ENCODE assay signal across 10 cellular contexts in the genomic region with DNA sequence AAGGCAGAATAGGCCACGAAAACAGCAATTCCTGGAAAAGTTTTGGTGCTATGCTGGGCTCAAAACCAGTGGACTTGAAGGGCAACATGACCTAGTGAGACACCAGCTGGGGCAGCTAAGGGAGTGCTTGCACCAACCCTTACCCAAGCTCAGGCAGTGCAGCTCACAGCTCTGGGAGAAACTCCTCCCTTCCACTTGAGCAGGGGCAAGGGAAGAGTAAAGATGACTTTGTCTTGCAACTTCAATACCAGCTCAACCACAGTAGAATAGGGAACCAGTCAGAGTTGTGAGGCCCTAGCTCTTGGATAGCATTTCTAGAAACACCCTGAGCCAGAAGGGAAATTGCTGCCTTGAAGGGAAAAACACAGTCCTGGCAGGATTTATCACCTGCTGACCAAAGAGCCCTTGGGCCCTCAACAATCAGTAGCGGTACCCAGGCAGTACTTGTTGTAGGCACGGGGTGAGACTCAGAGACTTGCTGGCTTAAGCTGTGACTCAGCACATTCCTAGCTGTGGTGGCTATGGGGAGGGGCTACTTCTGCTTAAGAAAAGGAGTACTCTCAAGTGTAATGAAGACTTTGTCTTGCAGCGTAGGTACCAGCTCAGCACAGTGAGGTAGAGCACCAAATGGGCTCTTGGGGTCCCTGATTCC. TPM values are rescaled to one million over a fixed set of nuclear protein-coding genes. Genes with fewer than 3 reads are reported as not detected.
DNase-seq lines count a peak whose midpoint lies in the region; ATAC-seq and TF ChIP-seq lines count a peak whose summit lies in the region.
"Had no signal": no experiment of that assay in that cellular context is flagged by ENCODE, and none has a peak within 500 bp of the region (broad histone marks: within the 10 kb centered on the region; RNA-seq: fewer than 3 reads in every experiment).

No MANE protein-coding gene starts in this region.

- H3K27me3 ChIP-seq in brain microvascular endothelial cell (replicated peaks) = no peaks in the 10 kb centered on the region
- H3K27me3 ChIP-seq in right lobe of liver = no peaks in the 10 kb centered on the region
- H3K27me3 ChIP-seq: gastrocnemius medialis, SJCRH30 had no signal

- no peaks in the 10 kb centered on the region for H3K9me3 ChIP-seq in right lobe of liver
- H3K9me3 ChIP-seq: gastrocnemius medialis, SJCRH30 had no signal

- TF ChIP-seq POLR2A in right lobe of liver (IDR thresholded peaks at IDR 0.05) = no peak

- ATAC-seq in right lobe of liver (peak; percentile 31 to 74 (median 60)), GM18870 (IDR thresholded peaks at IDR 0.05; ENCODE audit: unreplicated experiment) (no peak), GM19397 (IDR thresholded peaks at IDR 0.05; ENCODE audit: unreplicated experiment) (no peak)
- ATAC-seq: gastrocnemius medialis had no signal

- H3K4me3 ChIP-seq in brain microvascular endothelial cell (ENCODE audit: low read depth, low read length) (no peak overlapping the region), right lobe of liver (no peak overlapping the region)
- H3K4me3 ChIP-seq: gastrocnemius medialis, SJCRH30 had no signal

- no peak for TF ChIP-seq EP300 in Ishikawa (IDR thresholded peaks at IDR 0.05; ENCODE audit: borderline replicate concordance)

- in situ Hi-C loops in brain microvascular endothelial cell (cut with HindIII; ENCODE audit: low pct_ligation_motif_present, low sequenced_read_pairs) = no loop called here

- DNase-seq in brain microvascular endothelial cell (peak; percentile 61), right lobe of liver (no peak), NCI-H1417 treated with DMSO at 0.1 percent for 48 hours (lab: John Stamatoyannopoulos, UW) (no peak)
- no peak for DNase-seq in activated T-cell treated with anti-CD3 and anti-CD28 coated beads, Interleukin-2, amount 50 U/mL, for 1 hour

- no peaks in the 10 kb centered on the region for H3K4me1 ChIP-seq in right lobe of liver
- H3K4me1 ChIP-seq: gastrocnemius medialis, SJCRH30 had no signal

- WGBS in right lobe of liver (ENCODE audit: insufficient coverage, low coverage, low lambda C conversion rate, missing lambda C conversion rate) = 35% methylated on average over 3 of the region's 4 CpGs

- TF ChIP-seq RAD21 in Ishikawa (IDR thresholded peaks at IDR 0.05; ENCODE audit: low read depth) = no peak

- TF ChIP-seq CTCF in C4-2B (conservative IDR thresholded peaks at IDR 0.05) (no peak), brain microvascular endothelial cell (IDR thresholded peaks at IDR 0.05; ENCODE audit: low read depth, low read length, missing control alignments) (no peak), right lobe of liver (IDR thresholded peaks at IDR 0.05) (no peak)

- intact Hi-C loops in right lobe of liver (cut with DNase I) = no loop called here

- H3K36me3 ChIP-seq in brain microvascular endothelial cell (replicated peaks) (no peaks in the 10 kb centered on the region), right lobe of liver (no peaks in the 10 kb centered on the region)
- H3K36me3 ChIP-seq: gastrocnemius medialis, SJCRH30 had no signal

- H3K27ac ChIP-seq in C4-2B = peak overlapping the region; percentile 26; the same call in 1 of the 2 replicates
- H3K27ac ChIP-seq in brain microvascular endothelial cell = no peak overlapping the region
- no peak overlapping the region for H3K27ac ChIP-seq in right lobe of liver
- H3K27ac ChIP-seq: gastrocnemius medialis, SJCRH30 had no signal

TF ChIP-seq in Ishikawa, 13 proteins besides CTCF, POLR2A, EP300 and RAD21:
- no peak for TF ChIP-seq ZBTB7A (IDR thresholded peaks at IDR 0.05; ENCODE audit: low read depth)
- TF ChIP-seq, protein P1, sequence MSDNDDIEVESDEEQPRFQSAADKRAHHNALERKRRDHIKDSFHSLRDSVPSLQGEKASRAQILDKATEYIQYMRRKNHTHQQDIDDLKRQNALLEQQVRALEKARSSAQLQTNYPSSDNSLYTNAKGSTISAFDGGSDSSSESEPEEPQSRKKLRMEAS (IDR thresholded peaks at IDR 0.05) = peak; percentile 46
- no peak for TF ChIP-seq FOXM1 (IDR thresholded peaks at IDR 0.05; ENCODE audit: borderline replicate concordance, low read depth)
- peak; percentile 86 for TF ChIP-seq TEAD4 (IDR thresholded peaks at IDR 0.05)
- TF ChIP-seq CREB1 (IDR thresholded peaks at IDR 0.05; ENCODE audit: low read depth) = no peak

RNA-seq across cellular contexts. Expression of gene ABCG2, which starts 19.7 kb away (rescaled TPM):
- total RNA-seq in right lobe of liver = 10 to 100 TPM in 2 of 6 experiments, 1 to 10 TPM in 4; 6.4 to 11.4 (median 8.1) TPM

Comparison
In these comparisons a context has a peak if more than half of its experiments do, and no peak if none do; other contexts are left out.
1. ATAC-seq: peak in right lobe of liver (4 of 4); none in GM18870 (single experiment) and GM19397 (single experiment).